Comparison of ENCODE assay signal across 11 cellular contexts in the genomic region with DNA sequence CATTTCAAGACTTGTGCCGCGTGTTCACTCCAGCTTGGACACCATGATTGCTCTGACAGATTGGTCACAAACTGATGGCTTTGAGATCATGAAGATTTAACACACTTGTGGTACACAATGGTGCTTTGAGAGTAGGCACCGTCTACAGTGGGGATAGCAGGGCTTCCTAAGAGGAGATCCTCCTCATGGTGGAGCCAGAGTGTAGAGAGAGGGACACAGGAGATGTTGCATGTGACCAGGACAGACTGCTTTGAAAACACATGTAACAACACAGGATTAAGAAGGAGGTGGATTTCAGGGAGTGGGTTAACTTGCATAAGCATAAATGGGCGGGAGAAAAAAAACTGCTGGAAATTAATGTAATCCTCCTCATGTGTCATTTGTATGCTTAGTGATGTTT.
DNase-seq lines count a peak whose midpoint lies in the region; ATAC-seq lines count a peak whose summit lies in the region.
"Had no signal": no experiment of that assay in that cellular context is flagged by ENCODE, and none has a peak within 500 bp of the region (broad histone marks: within the 10 kb centered on the region; RNA-seq: fewer than 3 reads in every experiment).

No MANE protein-coding gene starts in this region.

- H3K36me3 ChIP-seq in H7 (replicated peaks; ENCODE audit: control insufficient read depth, insufficient read depth, low read length), result no peaks in the 10 kb centered on the region

- H3K4me3 ChIP-seq in H7 (ENCODE audit: insufficient read depth, low read depth, low read length), result no peak overlapping the region

- no peaks in the 10 kb centered on the region for H3K27me3 ChIP-seq in H7 (ENCODE audit: control insufficient read depth, insufficient read depth, low read length)

- DNase-seq in COR-L47 (lab: John Stamatoyannopoulos, UW) (peak; percentile 59), H7 (peak; percentile 18), SW480 (ENCODE audit: low spot score) (peak; percentile 1), left lobe of liver (ENCODE audit: low spot score) (peak; percentile 70), posterior cingulate gyrus (no peak)
- no peak for DNase-seq in stimulated activated CD4-positive, alpha-beta T cell treated with anti-CD3 and anti-CD28 coated beads, Interleukin-4, amount 100 ng/mL, for 4 hours
- DNase-seq in activated T-cell treated with anti-CD3 and anti-CD28 coated beads, Interleukin-2, amount 50 U/mL, for 1 hour, result no peak
- DNase-seq: NCI-H345, nephron progenitor cell had no signal

- peak; percentile 100 for ATAC-seq in left lobe of liver
- no peak for ATAC-seq in HG02798 (IDR thresholded peaks at IDR 0.05; ENCODE audit: poor library complexity, unreplicated experiment)
- ATAC-seq: stimulated activated memory B cell treated with anti-CD40 and anti-IgM and Interleukin-4, amounts not matched to agents 10 μg/mL and 1 μg/mL and 100 μg/mL, for 72 hours had no signal

- intact Hi-C loops in posterior cingulate gyrus (cut with DNase I), result no loop called here

Comparison
In these comparisons a context has a peak if more than half of its experiments do, and no peak if none do; other contexts are left out.
1. DNase-seq: peak in COR-L47 (single experiment), H7 (single experiment), SW480 (single experiment) and left lobe of liver (single experiment); none in stimulated activated CD4-positive, alpha-beta T cell treated with anti-CD3 and anti-CD28 coated beads, Interleukin-4, amount 100 ng/mL, for 4 hours (0 of 2), posterior cingulate gyrus (0 of 10) and activated T-cell treated with anti-CD3 and anti-CD28 coated beads, Interleukin-2, amount 50 U/mL, for 1 hour (single experiment).